In genomic region chr15:91291673-91292072, GRCh38 we compare ENCODE assay signal across 10 cellular contexts.
DNase-seq lines count a peak whose midpoint lies in the region; ATAC-seq and TF ChIP-seq lines count a peak whose summit lies in the region.
"Had no signal": no experiment of that assay in that cellular context is flagged by ENCODE, and none has a peak within 500 bp of the region (broad histone marks: within the 10 kb centered on the region; RNA-seq: fewer than 3 reads in every experiment).

No MANE protein-coding gene starts in this region.

- H3K4me1 ChIP-seq in SK-N-SH (ENCODE audit: control insufficient read depth in 1 of 2, insufficient read depth in 2 of 2, low read depth in 1 of 2, low read length in 1 of 2): no peaks in the 10 kb centered on the region
- H3K4me1 ChIP-seq in mesendoderm (ENCODE audit: control insufficient read depth, low read depth, low read length): no peaks in the 10 kb centered on the region

- no peak overlapping the region for H3K4me3 ChIP-seq in SK-N-SH (ENCODE audit: low read depth in 2 of 2, low read length in 1 of 2)
- H3K4me3 ChIP-seq in mesendoderm (ENCODE audit: low read length): no peak overlapping the region
- no peak overlapping the region for H3K4me3 ChIP-seq in coronary artery

- no peak overlapping the region for H2AK5ac ChIP-seq in mesendoderm (ENCODE audit: low read length)

- H3K9ac ChIP-seq in SK-N-SH (no peak overlapping the region), mesendoderm (ENCODE audit: low read length) (no peak overlapping the region)

- H3K56ac ChIP-seq in mesendoderm (ENCODE audit: low read length): no peak overlapping the region

- no peak overlapping the region for H2BK120ac ChIP-seq in mesendoderm (ENCODE audit: low read depth, low read length)

- CTCF ChIA-PET in SK-N-SH (lab: Yijun Ruan, JAX): interaction anchor here (0.7 kb wide), 1 partner anchor 774 kb away, joined by 3 read pairs; no protein-coding TSS in a partner anchor

- H3F3A ChIP-seq in SK-N-SH (replicated peaks; ENCODE audit: insufficient read depth): no peaks in the 10 kb centered on the region

- no peaks in the 10 kb centered on the region for H3K9me2 ChIP-seq in SK-N-SH

- H4K20me1 ChIP-seq in SK-N-SH (ENCODE audit: insufficient read depth): no peaks in the 10 kb centered on the region

- TF ChIP-seq CTCF in SK-N-SH (IDR thresholded peaks at IDR 0.05): no peak
- no peak for TF ChIP-seq CTCF in coronary artery (IDR thresholded peaks at IDR 0.05)

- H2BK15ac ChIP-seq in mesendoderm (replicated peaks; ENCODE audit: low read depth): no peak overlapping the region

- H3K23ac ChIP-seq in mesendoderm (ENCODE audit: low read length): no peak overlapping the region

- H3K27me3 ChIP-seq in SK-N-SH (ENCODE audit: insufficient read depth) (no peaks in the 10 kb centered on the region), mesendoderm (ENCODE audit: insufficient read depth, low read length, poor library complexity) (no peaks in the 10 kb centered on the region)

- DNase-seq in DMS 273 (lab: John Stamatoyannopoulos, UW; ENCODE audit: unreplicated experiment): peak; percentile 1
- no peak for DNase-seq in DMS 273 treated with DMSO at 0.1 percent for 48 hours (lab: John Stamatoyannopoulos, UW)
- peak; percentile 34 for DNase-seq in SK-N-SH
- DNase-seq in mesendoderm: peak; percentile 71
- no peak for DNase-seq in NCI-H748 (lab: John Stamatoyannopoulos, UW; ENCODE audit: unreplicated experiment)
- no peak for DNase-seq in coronary artery (ENCODE audit: low spot score)
- DNase-seq: NCI-H1105 treated with DMSO at 0.1 percent for 48 hours had no signal

- TF ChIP-seq EP300 in SK-N-SH (IDR thresholded peaks at IDR 0.05; ENCODE audit: borderline replicate concordance in 1 of 2, low read depth in 1 of 2, low read length in 1 of 2): no peak

- H3K79me1 ChIP-seq in mesendoderm (ENCODE audit: low read length): no peaks in the 10 kb centered on the region

- H3K4ac ChIP-seq in mesendoderm (ENCODE audit: low read depth, low read length): no peak overlapping the region

- 83% methylated on average over 3 of the region's 3 CpGs for WGBS in SK-N-SH (ENCODE audit: low lambda C conversion rate)
- WGBS in mesendoderm (ENCODE audit: extremely low coverage, insufficient coverage, low lambda C conversion rate): no CpG with 5 or more reads among the region's 3 CpGs

- POLR2A ChIA-PET in SK-N-SH (lab: Yijun Ruan, JAX): no interaction called here

- H3K4me2 ChIP-seq in SK-N-SH: no peak overlapping the region
- H3K4me2 ChIP-seq in mesendoderm (ENCODE audit: low read length): no peak overlapping the region

- ATAC-seq in HG03103 (IDR thresholded peaks at IDR 0.05; ENCODE audit: low read depth, unreplicated experiment) (peak; percentile 90), GM21825 (IDR thresholded peaks at IDR 0.05; ENCODE audit: unreplicated experiment) (no peak)

- no peaks in the 10 kb centered on the region; the same call in 1 of the 2 replicates for H3K9me3 ChIP-seq in SK-N-SH

- H4K5ac ChIP-seq in mesendoderm (ENCODE audit: low read length): no peak overlapping the region

- H3K36me3 ChIP-seq in SK-N-SH (replicated peaks in 1 of 2; ENCODE audit: control insufficient read depth in 1 of 2, insufficient read depth in 2 of 2, low read length in 1 of 2): no peaks in the 10 kb centered on the region
- H3K36me3 ChIP-seq in mesendoderm (ENCODE audit: control insufficient read depth, insufficient read depth, low read length): no peaks in the 10 kb centered on the region

- H2AFZ ChIP-seq in SK-N-SH (ENCODE audit: low read depth): no peak overlapping the region

- H3K27ac ChIP-seq in SK-N-SH (ENCODE audit: low read depth in 2 of 2, low read length in 1 of 2) (no peak overlapping the region), mesendoderm (ENCODE audit: low read depth, low read length) (no peak overlapping the region), coronary artery (no peak overlapping the region)
- H3K27ac ChIP-seq: 22Rv1 had no signal

- no peak overlapping the region for H4K8ac ChIP-seq in mesendoderm (ENCODE audit: low read depth, low read length)

- H3K79me2 ChIP-seq in SK-N-SH (ENCODE audit: insufficient read depth) (no peaks in the 10 kb centered on the region), mesendoderm (ENCODE audit: control insufficient read depth, insufficient read depth, low read length) (no peaks in the 10 kb centered on the region)

- no peak overlapping the region for H3K18ac ChIP-seq in mesendoderm (ENCODE audit: low read length)

- H2BK5ac ChIP-seq in mesendoderm (ENCODE audit: low read length): no peak overlapping the region

- no peak for TF ChIP-seq RAD21 in SK-N-SH (IDR thresholded peaks at IDR 0.05; ENCODE audit: low read length)

TF ChIP-seq in SK-N-SH, 30 proteins besides CTCF, POLR2A, EP300 and RAD21:
- TF ChIP-seq TEAD4 (IDR thresholded peaks at IDR 0.05; ENCODE audit: borderline replicate concordance, insufficient read depth) (no peak), FOXJ3 (CRISPR knock-in tag; IDR thresholded peaks at IDR 0.05) (no peak), RFX5 (IDR thresholded peaks at IDR 0.05; ENCODE audit: low read length) (no peak), RXRA (IDR thresholded peaks at IDR 0.05; ENCODE audit: borderline replicate concordance, low read depth) (no peak), EZH2phosphoT487 (IDR thresholded peaks at IDR 0.05; ENCODE audit: borderline replicate concordance, low read depth) (no peak), FOSL2 (IDR thresholded peaks at IDR 0.05; ENCODE audit: borderline replicate concordance, low read depth) (no peak), RCOR1 (IDR thresholded peaks at IDR 0.05; ENCODE audit: low read length) (no peak), FOXM1 (IDR thresholded peaks at IDR 0.05; ENCODE audit: low read depth) (no peak), TAF1 (IDR thresholded peaks at IDR 0.05; ENCODE audit: borderline replicate concordance, low read depth, low read length) (no peak), SIN3A (IDR thresholded peaks at IDR 0.05; ENCODE audit: borderline replicate concordance, low read depth, low read length) (no peak), GABPA (IDR thresholded peaks at IDR 0.05; ENCODE audit: low read depth) (no peak), YY1 (IDR thresholded peaks at IDR 0.05; ENCODE audit: low read depth) (no peak), ELF1 (IDR thresholded peaks at IDR 0.05) (no peak), USF2 (IDR thresholded peaks at IDR 0.05; ENCODE audit: borderline replicate concordance, low read depth, low read length) (peak; percentile 32; the same call in 1 of the 2 replicates), PBX3 (IDR thresholded peaks at IDR 0.05) (no peak), GATA2 (CRISPR knock-in tag; IDR thresholded peaks at IDR 0.05) (no peak), USF1 (IDR thresholded peaks at IDR 0.05; ENCODE audit: borderline replicate concordance, low read depth) (peak; percentile 88)

Comparison
In these comparisons a context has a peak if more than half of its experiments do, and no peak if none do; other contexts are left out.
1. DNase-seq: peak in DMS 273 (single experiment), SK-N-SH (single experiment) and mesendoderm (single experiment); none in DMS 273 treated with DMSO at 0.1 percent for 48 hours (single experiment), NCI-H748 (single experiment) and coronary artery (single experiment).